In genomic region chr11:111422494-111423249, GRCh38 we compare ENCODE assay signal across 8 cellular contexts. TPM values are rescaled to one million over a fixed set of nuclear protein-coding genes. Genes with fewer than 3 reads are reported as not detected.
DNase-seq lines count a peak whose midpoint lies in the region; ATAC-seq and TF ChIP-seq lines count a peak whose summit lies in the region.

No MANE protein-coding gene starts in this region.

- no peak for TF ChIP-seq CTCF in OCI-LY1 (IDR thresholded peaks at IDR 0.05; ENCODE audit: low read length)

- peak overlapping the region; percentile 31; the same call in 1 of the 2 replicates for H3K9ac ChIP-seq in OCI-LY1 (ENCODE audit: low read length)

- no peaks in the 10 kb centered on the region for H3K9me3 ChIP-seq in OCI-LY1 (ENCODE audit: low read length)

- H3K27me3 ChIP-seq in OCI-LY1 (ENCODE audit: insufficient read depth, low read length): no peaks in the 10 kb centered on the region

- DNase-seq in DMS53 (lab: John Stamatoyannopoulos, UW): peak; percentile 89
- peak; percentile 49 for DNase-seq in activated naive CD4-positive, alpha-beta T cell treated with Interleukin-2 at 50 U/mL for 16 hours
- DNase-seq in left ventricle myocardium superior: peak; percentile 72
- peak; percentile 48 to 60 (median 55) for DNase-seq in stimulated activated CD4-positive, alpha-beta T cell treated with anti-CD3 and anti-CD28 coated beads, Interleukin-12 subunit alpha, Interleukin-12 subunit beta, amount 100 ng/mL, for 48 hours (ENCODE audit: low read depth in 2 of 3, low spot score in 1 of 3)
- DNase-seq in cerebellum (ENCODE audit: low spot score): no peak

- intact Hi-C loops in left ventricle myocardium superior (cut with micrococcal nuclease): loop anchor here (5.0 kb wide), 1 partner anchor 140 kb away; no protein-coding TSS in a partner anchor

- ATAC-seq in GM21367 (IDR thresholded peaks at IDR 0.05; ENCODE audit: unreplicated experiment): peak; percentile 64
- ATAC-seq in HG03565 (IDR thresholded peaks at IDR 0.05; ENCODE audit: unreplicated experiment): peak; percentile 63
- peak; percentile 85 for ATAC-seq in left ventricle myocardium superior

- H3K36me3 ChIP-seq in OCI-LY1 (ENCODE audit: insufficient read depth, low read length): no peaks in the 10 kb centered on the region

- no peaks in the 10 kb centered on the region for H3K79me2 ChIP-seq in OCI-LY1 (ENCODE audit: insufficient read depth, low read length)

- no peaks in the 10 kb centered on the region for H4K20me1 ChIP-seq in OCI-LY1 (ENCODE audit: insufficient read depth, low read length)

- peak overlapping the region; percentile 4; the same call in 1 of the 2 replicates for H3K4me2 ChIP-seq in OCI-LY1 (ENCODE audit: low read length)

- no peak overlapping the region for H2AFZ ChIP-seq in OCI-LY1 (ENCODE audit: low read length)

- H3K27ac ChIP-seq in OCI-LY1 (ENCODE audit: low read depth, low read length, poor library complexity, severe bottlenecking): peak overlapping the region; percentile 98

- H3F3A ChIP-seq in OCI-LY1 (ENCODE audit: insufficient read depth, low read length): peaks cover 12% of the 10 kb centered on the region; the same call in 1 of the 2 replicates

- H3K9me2 ChIP-seq in OCI-LY1 (ENCODE audit: low read depth, low read length): no peaks in the 10 kb centered on the region

- H3K4me3 ChIP-seq in OCI-LY1 (ENCODE audit: low read depth, low read length, poor library complexity, severe bottlenecking): no peak overlapping the region

- peaks cover 85% of the 10 kb centered on the region for H3K4me1 ChIP-seq in OCI-LY1 (ENCODE audit: insufficient read depth, low read length, severe bottlenecking)

RNA-seq across cellular contexts. Expression of gene POU2AF1, which starts 43.6 kb away (rescaled TPM):
- total RNA-seq in left ventricle myocardium superior (0.62 TPM), cerebellum (0.36 TPM)
